In the genomic region with DNA sequence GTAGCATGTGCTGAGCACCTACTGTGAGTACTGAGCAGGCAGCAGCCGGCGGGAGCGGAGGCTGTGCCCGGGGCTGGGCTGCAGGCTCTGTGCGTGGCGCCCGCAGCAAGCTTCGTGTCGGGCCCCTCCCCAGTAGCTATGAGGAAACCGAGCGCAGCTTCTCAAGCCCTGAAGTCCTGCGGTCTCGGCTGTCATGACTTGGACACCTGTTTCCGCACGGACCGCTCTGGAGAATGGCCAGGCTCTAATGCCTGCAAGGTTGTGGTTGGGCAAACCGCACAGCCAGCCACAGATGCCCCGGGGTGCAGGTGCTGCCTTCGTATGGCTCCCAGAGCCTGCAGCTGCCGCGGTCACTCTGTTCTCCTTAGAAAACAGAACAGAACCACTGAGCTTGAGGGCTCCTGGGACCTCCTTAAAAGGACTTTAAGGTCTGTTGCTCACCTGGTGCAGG, we compare ENCODE assay signal across 8 cellular contexts. TPM values are rescaled to one million over a fixed set of nuclear protein-coding genes. Genes with fewer than 3 reads are reported as not detected.
A peak's percentile ranks its signal among the peaks of the same experiment; 100 is the strongest.
DNase-seq lines count a peak whose midpoint lies in the region; ATAC-seq and TF ChIP-seq lines count a peak whose summit lies in the region.

No MANE protein-coding gene starts in this region.

- H3K36me3 Mint-ChIP-seq in CD14-positive monocyte = peaks cover 72 to 95% of the 10 kb centered on the region in 2 donors
- peaks cover 35% of the 10 kb centered on the region for H3K36me3 Mint-ChIP-seq in chondrocyte (ENCODE audit: low read depth)
- peaks cover 85% of the 10 kb centered on the region for H3K36me3 Mint-ChIP-seq in activated T-cell treated with anti-CD3 and anti-CD28 coated beads, Interleukin-2, amount 50 U/mL, for 24 hours (ENCODE audit: low read depth)

- ATAC-seq in GM19463 (IDR thresholded peaks at IDR 0.05; ENCODE audit: unreplicated experiment) (peak; percentile 80), HG03460 (IDR thresholded peaks at IDR 0.05; ENCODE audit: unreplicated experiment) (peak; percentile 46)

- H3K27me3 Mint-ChIP-seq in CD14-positive monocyte (ENCODE audit: low read depth in 3 of 3) (no peaks in the 10 kb centered on the region), chondrocyte (ENCODE audit: low read depth) (no peaks in the 10 kb centered on the region)
- no peaks in the 10 kb centered on the region for H3K27me3 Mint-ChIP-seq in activated T-cell treated with anti-CD3 and anti-CD28 coated beads, Interleukin-2, amount 50 U/mL, for 24 hours

- H3K9me3 Mint-ChIP-seq in CD14-positive monocyte (peaks cover 0 to 2% (median 0%) of the 10 kb centered on the region in 7 donors), chondrocyte (ENCODE audit: low read depth) (no peaks in the 10 kb centered on the region)
- no peaks in the 10 kb centered on the region for H3K9me3 Mint-ChIP-seq in activated T-cell treated with anti-CD3 and anti-CD28 coated beads, Interleukin-2, amount 50 U/mL, for 24 hours

- H3K27ac Mint-ChIP-seq in CD14-positive monocyte (no peak overlapping the region), chondrocyte (ENCODE audit: unreplicated experiment) (no peak overlapping the region)
- H3K27ac Mint-ChIP-seq in activated T-cell treated with anti-CD3 and anti-CD28 coated beads, Interleukin-2, amount 50 U/mL, for 24 hours = no peak overlapping the region

- H3K4me1 Mint-ChIP-seq in CD14-positive monocyte = no peaks in the 10 kb centered on the region
- H3K4me1 Mint-ChIP-seq in chondrocyte (ENCODE audit: low read depth) = no peaks in the 10 kb centered on the region
- H3K4me1 Mint-ChIP-seq in activated T-cell treated with anti-CD3 and anti-CD28 coated beads, Interleukin-2, amount 50 U/mL, for 24 hours (ENCODE audit: low read depth) = no peaks in the 10 kb centered on the region

- H3K4me3 Mint-ChIP-seq in CD14-positive monocyte (no peak overlapping the region), chondrocyte (ENCODE audit: unreplicated experiment) (no peak overlapping the region)
- no peak overlapping the region for H3K4me3 Mint-ChIP-seq in activated T-cell treated with anti-CD3 and anti-CD28 coated beads, Interleukin-2, amount 50 U/mL, for 24 hours

- TF ChIP-seq CTCF in CD14-positive monocyte (IDR thresholded peaks at IDR 0.05) (no peak), chondrocyte (IDR thresholded peaks at IDR 0.05) (no peak)

- intact Hi-C loops in CD14-positive monocyte (cut with micrococcal nuclease) = no loop called here

- DNase-seq in CD14-positive monocyte (ENCODE audit: low spot score) = peak; percentile 29
- peak; percentile 70 for DNase-seq in chondrocyte (ENCODE audit: low spot score)
- no peak for DNase-seq in 8988T
- no peak for DNase-seq in activated T-cell treated with anti-CD3 and anti-CD28 coated beads, Interleukin-2, amount 50 U/mL, for 24 hours
- DNase-seq in NCI-H226 = no peak
- no peak for DNase-seq in NCI-H446 (lab: John Stamatoyannopoulos, UW)

RNA-seq across cellular contexts. Expression of a gene that starts 33.7 kb away (rescaled TPM):
- polyA plus RNA-seq in CD14-positive monocyte = 10 to 100 TPM; 26.7 to 33.2 TPM
- 130 to 171 TPM (median 170 TPM) in 3 replicates for total RNA-seq in chondrocyte

Comparison
In these comparisons a context has a peak if more than half of its experiments do, and no peak if none do; other contexts are left out.
1. DNase-seq: peak in CD14-positive monocyte (single experiment) and chondrocyte (single experiment); none in 8988T (single experiment), activated T-cell treated with anti-CD3 and anti-CD28 coated beads, Interleukin-2, amount 50 U/mL, for 24 hours (single experiment), NCI-H226 (single experiment) and NCI-H446 (0 of 2).